In the genomic region with DNA sequence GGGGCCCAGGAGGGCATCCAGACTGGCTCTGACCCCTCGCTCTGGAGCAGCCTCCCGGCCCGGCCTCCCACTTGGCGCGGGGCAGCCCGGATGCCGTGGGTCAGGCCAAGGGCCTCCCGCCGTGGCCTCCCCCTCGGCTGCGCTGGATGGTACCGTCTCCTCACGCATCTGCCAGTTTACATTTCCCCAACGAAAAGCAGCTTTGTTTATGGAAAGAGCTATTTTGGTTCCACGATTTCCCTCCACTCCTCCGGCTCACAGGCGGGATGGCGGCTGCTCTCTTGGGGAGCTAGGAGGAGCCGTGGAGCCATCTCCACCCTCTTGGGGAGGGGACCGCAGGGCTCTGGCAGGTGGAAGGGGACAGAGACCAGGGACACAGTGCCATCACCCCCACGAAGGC, we compare ENCODE assay signal across 29 cellular contexts.
"Had no signal": no experiment of that assay in that cellular context is flagged by ENCODE, and none has a peak within 500 bp of the region (broad histone marks: within the 10 kb centered on the region; RNA-seq: fewer than 3 reads in every experiment).

No MANE protein-coding gene starts in this region.

- H3K4me3 ChIP-seq: body of pancreas, psoas muscle, right atrium auricular region, smooth muscle cell, stomach, suprapubic skin, tibial nerve had no signal

- H3K27ac ChIP-seq: body of pancreas, parathyroid adenoma, psoas muscle, right atrium auricular region, stomach, suprapubic skin, tibial nerve had no signal

- H3K4me2 ChIP-seq: smooth muscle cell had no signal

- H3K79me2 ChIP-seq: parathyroid adenoma had no signal

- H3K4me1 Mint-ChIP-seq: activated CD4-positive, alpha-beta T cell treated with anti-CD3 and anti-CD28 coated beads for 36 hours; naive thymus-derived CD4-positive, alpha-beta T cell; neural crest cell had no signal

- H3K9me3 ChIP-seq: body of pancreas, psoas muscle, right atrium auricular region, suprapubic skin had no signal

- ATAC-seq: activated CD4-positive, alpha-beta T cell treated with anti-CD3 and anti-CD28 coated beads for 36 hours; activated CD8-positive, alpha-beta T cell treated with anti-CD3 and anti-CD28 coated beads, Interleukin-2, amount 10 ng/mL, durations not matched to agents 7 days and 5 days; body of pancreas; left cardiac atrium; naive thymus-derived CD4-positive, alpha-beta T cell; psoas muscle; stimulated activated naive B cell treated with anti-CD40 and anti-IgM and Interleukin-4, amounts not matched to agents 10 μg/mL and 1 μg/mL and 100 μg/mL, for 72 hours had no signal

- H3K27ac Mint-ChIP-seq: activated CD4-positive, alpha-beta T cell treated with anti-CD3 and anti-CD28 coated beads for 36 hours; activated CD8-positive, alpha-beta T cell treated with anti-CD3 and anti-CD28 coated beads, Interleukin-2, amount 10 ng/mL, durations not matched to agents 7 days and 5 days; activated naive CD8-positive, alpha-beta T cell; naive thymus-derived CD4-positive, alpha-beta T cell; stimulated activated naive B cell treated with anti-CD40 and anti-IgM and Interleukin-4, amounts not matched to agents 10 μg/mL and 1 μg/mL and 100 μg/mL, for 72 hours had no signal

- H3K36me3 Mint-ChIP-seq: activated naive CD8-positive, alpha-beta T cell; naive thymus-derived CD4-positive, alpha-beta T cell had no signal

- H3K9me3 Mint-ChIP-seq: neural crest cell had no signal

- H3K27me3 ChIP-seq: body of pancreas, right atrium auricular region, stomach had no signal

- H3K36me3 ChIP-seq: right atrium auricular region, stomach, suprapubic skin, tibial nerve had no signal

- H3K4me3 Mint-ChIP-seq: activated CD4-positive, alpha-beta T cell treated with anti-CD3 and anti-CD28 coated beads for 36 hours; activated CD8-positive, alpha-beta T cell treated with anti-CD3 and anti-CD28 coated beads, Interleukin-2, amount 10 ng/mL, durations not matched to agents 7 days and 5 days; activated naive CD8-positive, alpha-beta T cell; naive thymus-derived CD4-positive, alpha-beta T cell; neural crest cell; stimulated activated naive B cell treated with anti-CD40 and anti-IgM and Interleukin-4, amounts not matched to agents 10 μg/mL and 1 μg/mL and 100 μg/mL, for 72 hours had no signal

- H3K9ac ChIP-seq: parathyroid adenoma had no signal

- H3K27me3 Mint-ChIP-seq: activated CD4-positive, alpha-beta T cell treated with anti-CD3 and anti-CD28 coated beads for 36 hours; activated naive CD8-positive, alpha-beta T cell had no signal

- H3K4me1 ChIP-seq: body of pancreas, parathyroid adenoma, right atrium auricular region had no signal

- H2AFZ ChIP-seq: parathyroid adenoma had no signal

- DNase-seq: activated CD4-positive, alpha-beta T cell treated with anti-CD3 and anti-CD28 coated beads for 36 hours; activated CD4-positive, CD25-positive, alpha-beta regulatory T cell; activated CD8-positive, alpha-beta T cell treated with anti-CD3 and anti-CD28 coated beads, Interleukin-2, amount 10 ng/mL, durations not matched to agents 7 days and 5 days; activated effector memory CD4-positive, alpha-beta T cell treated with Interleukin-2 at 50 U/mL for 16 hours; activated naive CD4-positive, alpha-beta T cell treated with Interleukin-2 at 50 U/mL for 16 hours; activated T-cell treated with anti-CD3 and anti-CD28 coated beads for 4 hours; aorta; body of pancreas; effector memory CD4-positive, alpha-beta T cell; erythroblast; foreskin melanocyte; left cardiac atrium; midbrain; naive thymus-derived CD4-positive, alpha-beta T cell; occipital lobe; psoas muscle; stimulated activated CD4-positive, alpha-beta T cell treated with anti-CD3 and anti-CD28 coated beads, Interleukin-1b, Interleukin-23, amount 100 ng/mL, for 48 hours; stimulated activated CD4-positive, alpha-beta T cell treated with anti-CD3 and anti-CD28 coated beads, Interleukin-4, amount 100 ng/mL, for 4 hours; stimulated activated CD8-positive, alpha-beta memory T cell treated with anti-CD3 and anti-CD28 coated beads, Interleukin-4, amount 100 ng/mL, for 48 hours; stimulated activated naive B cell treated with anti-CD40 and anti-IgM and Interleukin-4, amounts not matched to agents 10 μg/mL and 1 μg/mL and 100 μg/mL, for 72 hours; stomach; T-helper 1 cell had no signal
